In the genomic region with DNA sequence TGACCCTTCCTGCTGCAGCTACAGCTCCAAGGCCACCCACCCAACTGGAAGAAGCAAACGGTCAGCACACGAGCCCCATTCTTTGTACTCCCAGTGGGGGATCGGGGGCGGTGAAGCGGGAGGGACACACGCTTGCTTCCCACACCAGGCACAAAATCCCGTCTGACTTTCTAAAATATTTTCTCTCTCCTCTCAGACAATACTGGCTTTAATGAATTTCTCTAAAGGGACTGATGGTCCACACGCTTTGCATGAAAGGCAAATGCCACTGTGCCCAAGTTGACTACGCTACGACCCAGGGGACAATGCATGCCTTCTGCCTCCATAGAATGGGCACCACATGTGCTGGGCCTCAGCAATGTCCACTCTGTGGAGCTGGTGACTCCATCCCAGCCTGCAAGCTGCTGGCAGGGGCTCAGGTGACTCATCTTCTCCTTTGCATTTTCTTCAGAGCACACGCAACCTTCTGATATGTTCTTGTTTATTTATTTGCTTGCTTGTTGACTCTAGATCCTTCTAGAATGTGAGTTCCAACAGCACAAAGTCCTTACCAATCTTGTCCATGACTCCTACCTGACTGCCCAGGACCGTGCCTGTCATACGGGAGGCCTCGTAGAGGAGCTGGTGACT, we compare ENCODE assay signal across 10 cellular contexts. TPM values are rescaled to one million over a fixed set of nuclear protein-coding genes. Genes with fewer than 3 reads are reported as not detected.
A peak's percentile ranks its signal among the peaks of the same experiment; 100 is the strongest.
DNase-seq lines count a peak whose midpoint lies in the region; ATAC-seq, FAIRE-seq and TF ChIP-seq lines count a peak whose summit lies in the region.
"Had no signal": no experiment of that assay in that cellular context is flagged by ENCODE, and none has a peak within 500 bp of the region (broad histone marks: within the 10 kb centered on the region; RNA-seq: fewer than 3 reads in every experiment).

No MANE protein-coding gene starts in this region.

- no peaks in the 10 kb centered on the region for H3K36me3 ChIP-seq in gastrocnemius medialis
- H3K36me3 ChIP-seq in kidney (ENCODE audit: control insufficient read depth in 1 of 2, insufficient read depth in 2 of 2, low read length in 2 of 2), result no peaks in the 10 kb centered on the region

- peak overlapping the region; percentile 2 to 71 (median 28) for H3K27ac ChIP-seq in gastrocnemius medialis
- no peak overlapping the region for H3K27ac ChIP-seq in kidney (ENCODE audit: low read depth in 2 of 2, low read length in 2 of 2)
- H3K27ac ChIP-seq: SK-N-MC had no signal

- no peaks in the 10 kb centered on the region for H3K9me3 ChIP-seq in gastrocnemius medialis
- no peaks in the 10 kb centered on the region for H3K9me3 ChIP-seq in kidney (ENCODE audit: control insufficient read depth in 1 of 2, low read length in 2 of 2)

- DNase-seq in EH (ENCODE audit: low read depth), result peak; percentile 88
- DNase-seq in T1000 (lab: John Stamatoyannopoulos, UW), result peak; percentile 49
- DNase-seq in foreskin fibroblast, result peak; percentile 91 to 96
- peak; percentile 63 to 67 for DNase-seq in gastrocnemius medialis
- DNase-seq in activated T-cell treated with anti-CD3 and anti-CD28 coated beads for 4 hours, result no peak
- DNase-seq in kidney, result no peak

- no peak for FAIRE-seq in kidney (lab: Jason Lieb, UNC)
- FAIRE-seq: endometrium had no signal

- peak; percentile 59 to 81 for ATAC-seq in gastrocnemius medialis
- ATAC-seq in HG03039 (IDR thresholded peaks at IDR 0.05; ENCODE audit: unreplicated experiment), result no peak
- ATAC-seq in HG03342 (IDR thresholded peaks at IDR 0.05; ENCODE audit: unreplicated experiment), result no peak

- no peak for TF ChIP-seq POLR2A in gastrocnemius medialis (IDR thresholded peaks at IDR 0.05)

- intact Hi-C loops in gastrocnemius medialis (cut with DNase I; ENCODE audit: low total_unique reads) (no loop called here), kidney (cut with DNase I) (no loop called here)

- H3K4me1 ChIP-seq in gastrocnemius medialis (peaks cover 34 to 56% of the 10 kb centered on the region in 2 donors), kidney (ENCODE audit: control insufficient read depth in 1 of 2, insufficient read depth in 1 of 2, low read depth in 1 of 2, low read length in 2 of 2) (peaks cover 0 to 11% of the 10 kb centered on the region in 2 donors)

- no peak overlapping the region for H3K4me3 ChIP-seq in foreskin fibroblast (ENCODE audit: low read depth in 1 of 2, low read length in 2 of 2)
- H3K4me3 ChIP-seq in gastrocnemius medialis, result no peak overlapping the region
- no peak overlapping the region for H3K4me3 ChIP-seq in kidney (ENCODE audit: low read length in 2 of 2)
- H3K4me3 ChIP-seq: SK-N-MC had no signal

- no peaks in the 10 kb centered on the region for H3K27me3 ChIP-seq in gastrocnemius medialis

- no peak overlapping the region for H3K9ac ChIP-seq in kidney (ENCODE audit: low read length in 2 of 2)

- in situ Hi-C loops in gastrocnemius medialis (cut with MboI; ENCODE audit: low sequenced_read_pairs in 4 of 4), result no loop called here

- no peak for TF ChIP-seq CTCF in foreskin fibroblast (IDR thresholded peaks at IDR 0.05; ENCODE audit: low read depth, low read length)
- TF ChIP-seq CTCF in gastrocnemius medialis (IDR thresholded peaks at IDR 0.05 in 4 of 5, conservative IDR thresholded peaks at IDR 0.05 in 1 of 5), result no peak
- TF ChIP-seq CTCF in kidney (IDR thresholded peaks at IDR 0.05; ENCODE audit: borderline replicate concordance, extremely low read depth, insufficient read depth), result no peak

RNA-seq across cellular contexts. Expression of gene SYNE3, which starts 15.6 kb away (rescaled TPM):
- 1 to 10 TPM; 4.7 to 7.1 (median 5.1) TPM for total RNA-seq in gastrocnemius medialis
- total RNA-seq in kidney, result 18.5 TPM
- polyA plus RNA-seq in kidney (ENCODE audit: insufficient read depth, low read depth, low replicate concordance), result 0.54 TPM

RNA-seq across cellular contexts. Expression of gene GLRX5, which starts 34.0 kb away (rescaled TPM):
- total RNA-seq in gastrocnemius medialis (10 to 100 TPM; 28.0 to 83.2 (median 74.0) TPM), kidney (46.7 TPM)
- 124 TPM for polyA plus RNA-seq in kidney (ENCODE audit: insufficient read depth, low read depth, low replicate concordance)

Comparison
In these comparisons a context has a peak if more than half of its experiments do, and no peak if none do; other contexts are left out.
1. DNase-seq: peak in EH (single experiment), T1000 (single experiment), foreskin fibroblast (2 of 2) and gastrocnemius medialis (2 of 2); none in activated T-cell treated with anti-CD3 and anti-CD28 coated beads for 4 hours (single experiment) and kidney (single experiment).
2. ATAC-seq: peak in gastrocnemius medialis (2 of 2); none in HG03039 (single experiment) and HG03342 (single experiment).
3. H3K27ac ChIP-seq: peak in gastrocnemius medialis (4 of 4); none in kidney (0 of 2).